8 cellular contexts compared by ENCODE assay signal in the genomic region with DNA sequence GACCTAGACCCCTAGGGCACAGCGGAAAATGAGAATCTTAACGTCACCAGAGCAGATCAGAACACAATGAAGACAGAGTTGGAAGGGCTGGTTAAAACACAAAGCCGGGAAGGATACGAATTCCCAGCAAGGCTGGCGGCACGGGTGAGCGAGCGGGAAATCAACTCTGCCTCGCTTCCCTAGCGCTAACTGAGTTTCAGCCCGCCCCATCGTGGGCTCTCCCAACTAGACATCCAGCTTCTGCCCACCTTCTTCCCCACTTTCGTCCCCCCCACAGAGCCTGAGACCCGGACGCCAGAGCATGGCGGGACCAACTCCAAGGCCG. TPM values are rescaled to one million over a fixed set of nuclear protein-coding genes. Genes with fewer than 3 reads are reported as not detected.
A peak's percentile ranks its signal among the peaks of the same experiment; 100 is the strongest.
DNase-seq lines count a peak whose midpoint lies in the region; ATAC-seq and TF ChIP-seq lines count a peak whose summit lies in the region.

No MANE protein-coding gene starts in this region.

- H2AFZ ChIP-seq in Loucy (ENCODE audit: low read length) = peak overlapping the region; percentile 81

- peaks cover 11% of the 10 kb centered on the region; the same call in 1 of the 2 replicates for H3K36me3 ChIP-seq in Loucy (ENCODE audit: insufficient read depth, low read length)
- peaks cover 16% of the 10 kb centered on the region for H3K36me3 ChIP-seq in effector memory CD4-positive, alpha-beta T cell (ENCODE audit: control insufficient read depth, insufficient read depth, low read length)

- H3K4me3 ChIP-seq in Loucy (ENCODE audit: low read length, poor library complexity, severe bottlenecking) = peak overlapping the region; percentile 92
- H3K4me3 ChIP-seq in effector memory CD4-positive, alpha-beta T cell (ENCODE audit: insufficient read depth, low read depth, low read length, poor library complexity, severe bottlenecking) = peak overlapping the region; percentile 61

- H3K36me3 Mint-ChIP-seq in CD14-positive monocyte = peaks cover 26 to 42% of the 10 kb centered on the region in 2 donors
- H3K36me3 Mint-ChIP-seq in nephron progenitor cell (ENCODE audit: low read depth) = peaks cover 40% of the 10 kb centered on the region

- H3K27me3 ChIP-seq in Loucy (ENCODE audit: insufficient read depth, low read length, poor library complexity, severe bottlenecking) = no peaks in the 10 kb centered on the region
- no peaks in the 10 kb centered on the region for H3K27me3 ChIP-seq in effector memory CD4-positive, alpha-beta T cell (replicated peaks; ENCODE audit: control insufficient read depth, insufficient read depth, low read length, poor library complexity, severe bottlenecking)

- H3K9ac ChIP-seq in Loucy (ENCODE audit: low read depth, low read length, poor library complexity, severe bottlenecking) = peak overlapping the region; percentile 92

- peak overlapping the region; percentile 94 for H3K4me2 ChIP-seq in Loucy (ENCODE audit: low read depth, low read length, poor library complexity, severe bottlenecking)

- intact Hi-C loops in CD14-positive monocyte (cut with micrococcal nuclease) = loop anchor here in 1 of 2 donors (2.0 kb wide), 1 partner anchor 33 kb away; a partner anchor contains a TSS

- peaks cover 49% of the 10 kb centered on the region for H4K20me1 ChIP-seq in Loucy (ENCODE audit: insufficient read depth, low read length, poor library complexity, severe bottlenecking)

- no peak for ATAC-seq in HG03457 (IDR thresholded peaks at IDR 0.05; ENCODE audit: unreplicated experiment)
- no peak for ATAC-seq in HG03378 (IDR thresholded peaks at IDR 0.05; ENCODE audit: unreplicated experiment)
- ATAC-seq in HG02981 (IDR thresholded peaks at IDR 0.05; ENCODE audit: unreplicated experiment) = no peak

- H3K9me3 ChIP-seq in Loucy (ENCODE audit: insufficient read depth, low read depth, low read length) = 0 out of 2 replicates have a peak, but pooled peaks cover 4% of the 10 kb centered on the region
- no peaks in the 10 kb centered on the region for H3K9me3 ChIP-seq in effector memory CD4-positive, alpha-beta T cell (ENCODE audit: control insufficient read depth, low read length)

- no peaks in the 10 kb centered on the region for H3F3A ChIP-seq in Loucy (ENCODE audit: low read depth)

- no peaks in the 10 kb centered on the region for H3K9me2 ChIP-seq in Loucy (replicated peaks; ENCODE audit: low read depth, low read length)

- H3K4me1 Mint-ChIP-seq in CD14-positive monocyte = peaks cover 26% of the 10 kb centered on the region
- H3K4me1 Mint-ChIP-seq in nephron progenitor cell = peaks cover 38% of the 10 kb centered on the region

- H3K27me3 Mint-ChIP-seq in CD14-positive monocyte (ENCODE audit: low read depth in 3 of 3) = peaks cover 0 to 3% (median 0%) of the 10 kb centered on the region in 3 donors
- H3K27me3 Mint-ChIP-seq in nephron progenitor cell (ENCODE audit: low read depth, poor library complexity) = peaks cover 10% of the 10 kb centered on the region

- peaks cover 22% of the 10 kb centered on the region for H3K4me1 ChIP-seq in Loucy (ENCODE audit: insufficient read depth, low read length, poor library complexity, severe bottlenecking)
- H3K4me1 ChIP-seq in effector memory CD4-positive, alpha-beta T cell (ENCODE audit: control insufficient read depth, insufficient read depth, low read length, poor library complexity, severe bottlenecking) = peaks cover 14% of the 10 kb centered on the region

- H3K4me3 Mint-ChIP-seq in CD14-positive monocyte = peak overlapping the region; percentile 94 to 97
- H3K4me3 Mint-ChIP-seq in nephron progenitor cell = peak overlapping the region; percentile 92

- H3K27ac ChIP-seq in effector memory CD4-positive, alpha-beta T cell (ENCODE audit: insufficient read depth, low read length, poor library complexity, severe bottlenecking) = peak overlapping the region; percentile 93

- peaks cover 57% of the 10 kb centered on the region for H3K79me2 ChIP-seq in Loucy (ENCODE audit: insufficient read depth, low read length)

- no peak for DNase-seq in CD14-positive monocyte (ENCODE audit: low spot score)
- no peak for DNase-seq in effector memory CD4-positive, alpha-beta T cell
- peak; percentile 31 for DNase-seq in nephron progenitor cell
- DNase-seq in SW480 (ENCODE audit: low spot score) = no peak

- no peak for TF ChIP-seq CTCF in CD14-positive monocyte (IDR thresholded peaks at IDR 0.05)
- TF ChIP-seq CTCF in Loucy (conservative IDR thresholded peaks at IDR 0.05; ENCODE audit: low read length) = no peak
- TF ChIP-seq CTCF in nephron progenitor cell (IDR thresholded peaks at IDR 0.05) = no peak

- H3K27ac Mint-ChIP-seq in CD14-positive monocyte = peak overlapping the region; percentile 98 to 99 (median 99)
- H3K27ac Mint-ChIP-seq in nephron progenitor cell = peak overlapping the region; percentile 99

- H3K9me3 Mint-ChIP-seq in CD14-positive monocyte (peaks cover 18 to 21% (median 20%) of the 10 kb centered on the region in 7 donors), nephron progenitor cell (peaks cover 35% of the 10 kb centered on the region)

RNA-seq across cellular contexts. Expression of a gene that starts 0.4 kb away (rescaled TPM):
- polyA plus RNA-seq in CD14-positive monocyte = 1 to 10 TPM; 2.3 to 4.4 TPM

RNA-seq across cellular contexts. Expression of a gene that starts 34.1 kb away (rescaled TPM):
- 10 to 100 TPM; 12.2 to 12.5 TPM for polyA plus RNA-seq in CD14-positive monocyte
